17 cellular contexts compared by ENCODE assay signal in genomic region chr9:137226338-137227056, GRCh38. TPM values are rescaled to one million over a fixed set of nuclear protein-coding genes. Genes with fewer than 3 reads are reported as not detected.
DNase-seq lines count a peak whose midpoint lies in the region; TF ChIP-seq lines count a peak whose summit lies in the region.
"Had no signal": no experiment of that assay in that cellular context is flagged by ENCODE, and none has a peak within 500 bp of the region (broad histone marks: within the 10 kb centered on the region; RNA-seq: fewer than 3 reads in every experiment).

No MANE protein-coding gene starts in this region.

- CTCF ChIA-PET in Caco-2 (lab: Charles Lee) (interaction anchor here (1.3 to 2.4 kb wide), 8 partner anchors 10 to 64 kb away, joined by 3 to 20 read pairs (median 6); partner anchors contain the start of genes ANAPC2, LRRC26, SSNA1 and TPRN), mammary epithelial cell (lab: Charles Lee; ENCODE audit: low non-redundant PET) (no interaction called here)

- peaks cover 13% of the 10 kb centered on the region for H3K4me1 Mint-ChIP-seq in Caco-2 (ENCODE audit: low read depth, unreplicated experiment)
- peaks cover 3% of the 10 kb centered on the region for H3K4me1 Mint-ChIP-seq in neural progenitor cell

- no peak overlapping the region for H3K4me3 ChIP-seq in Caco-2 (ENCODE audit: low read depth, low read length)
- no peak overlapping the region for H3K4me3 ChIP-seq in mammary epithelial cell (replicated peaks in 1 of 3; ENCODE audit: insufficient read depth in 1 of 3, low read depth in 2 of 3, low read length in 3 of 3)
- no peak overlapping the region for H3K4me3 ChIP-seq in neural progenitor cell
- H3K4me3 ChIP-seq: heart left ventricle had no signal

- H3K79me2 ChIP-seq in mammary epithelial cell (ENCODE audit: insufficient read depth, low read length) (peaks cover 2% of the 10 kb centered on the region), neural progenitor cell (ENCODE audit: low read depth) (no peaks in the 10 kb centered on the region)

- POLR2A ChIA-PET in Caco-2 (lab: Charles Lee) = interaction anchor here (0.8 kb wide), 1 partner anchor 37 kb away, joined by 3 read pairs; no protein-coding TSS in a partner anchor

- WGBS in mammary epithelial cell (ENCODE audit: low coverage, missing lambda C conversion rate) = 33% methylated on average over 16 of the region's 18 CpGs

- no peak overlapping the region for H3K4me3 Mint-ChIP-seq in Caco-2 (ENCODE audit: unreplicated experiment)
- peak overlapping the region; percentile 55 for H3K4me3 Mint-ChIP-seq in neural progenitor cell

- in situ Hi-C loops in mammary epithelial cell (cut with MboI; ENCODE audit: low sequenced_read_pairs in 2 of 2) = loop anchor here in 1 of 2 donors (5.0 to 10.0 kb wide), 2 partner anchors 39 to 102 kb away; partner anchors contain the start of genes ANAPC2 and SSNA1

- peaks cover 11% of the 10 kb centered on the region for H3K36me3 Mint-ChIP-seq in Caco-2 (ENCODE audit: insufficient read depth, unreplicated experiment)
- no peaks in the 10 kb centered on the region for H3K36me3 Mint-ChIP-seq in neural progenitor cell

- H2AFZ ChIP-seq in mammary epithelial cell (ENCODE audit: low read depth, low read length) = peak overlapping the region; percentile 39
- H2AFZ ChIP-seq in neural progenitor cell (replicated peaks) = no peak overlapping the region

- H3K4me2 ChIP-seq in mammary epithelial cell (ENCODE audit: insufficient read depth, low read depth, low read length) = peak overlapping the region; percentile 69
- no peak overlapping the region for H3K4me2 ChIP-seq in neural progenitor cell

- TF ChIP-seq CTCF in Caco-2 (IDR thresholded peaks at IDR 0.05; ENCODE audit: insufficient read depth in 1 of 2, low read depth in 1 of 2, low read length in 1 of 2, severe bottlenecking in 1 of 2, unreplicated experiment in 1 of 2) (no peak), mammary epithelial cell (conservative IDR thresholded peaks at IDR 0.05 in 1 of 2, IDR thresholded peaks at IDR 0.05 in 1 of 2; ENCODE audit: extremely low read depth in 1 of 2, insufficient read depth in 1 of 2, low read depth in 1 of 2, low read length in 2 of 2) (no peak), neural progenitor cell (IDR thresholded peaks at IDR 0.05) (no peak)

- no peaks in the 10 kb centered on the region for H3K9me3 Mint-ChIP-seq in Caco-2 (ENCODE audit: unreplicated experiment)
- no peaks in the 10 kb centered on the region for H3K9me3 Mint-ChIP-seq in neural progenitor cell

- H3F3A ChIP-seq in neural progenitor cell (ENCODE audit: low read depth) = peaks cover 12% of the 10 kb centered on the region

- no peak for DNase-seq in Caco-2
- DNase-seq in LoVo (ENCODE audit: low spot score) = peak; percentile 67
- DNase-seq in mammary epithelial cell = peak; percentile 82
- no peak for DNase-seq in neural progenitor cell (ENCODE audit: low spot score)
- DNase-seq in mesenteric fat pad (ENCODE audit: low spot score) = no peak
- no peak for DNase-seq in stimulated activated CD4-positive, alpha-beta T cell treated with anti-CD3 and anti-CD28 coated beads, Interleukin-1b, Interleukin-23, amount 100 ng/mL, for 48 hours
- DNase-seq in cerebellum (ENCODE audit: low spot score) = no peak
- DNase-seq in substantia nigra (lab: John Stamatoyannopoulos, UW) = no peak
- DNase-seq: activated gamma-delta T cell; AML-193; DND-41; NCI-H1092; stimulated activated CD8-positive, alpha-beta memory T cell treated with anti-CD3 and anti-CD28 coated beads, Interleukin-4, amount 100 ng/mL, for 48 hours had no signal

- H3K27me3 ChIP-seq in Caco-2 (replicated peaks; ENCODE audit: control insufficient read depth, insufficient read depth, low read length) (no peaks in the 10 kb centered on the region), mammary epithelial cell (ENCODE audit: insufficient read depth, low read length) (no peaks in the 10 kb centered on the region), neural progenitor cell (peaks cover 15% of the 10 kb centered on the region)

- dilution Hi-C loops in mammary epithelial cell (cut with HindIII; ENCODE audit: low sequenced_read_pairs) = no loop called here

- H3K27me3 Mint-ChIP-seq in Caco-2 (ENCODE audit: insufficient read depth, unreplicated experiment) (no peaks in the 10 kb centered on the region), neural progenitor cell (ENCODE audit: insufficient read depth, low read depth) (peaks cover 6% of the 10 kb centered on the region)

- H3K36me3 ChIP-seq in Caco-2 (ENCODE audit: control insufficient read depth, insufficient read depth, low read length) = no peaks in the 10 kb centered on the region
- H3K36me3 ChIP-seq in mammary epithelial cell (ENCODE audit: insufficient read depth, low read length) = no peaks in the 10 kb centered on the region
- H3K36me3 ChIP-seq in neural progenitor cell = no peaks in the 10 kb centered on the region
- H3K36me3 ChIP-seq: heart left ventricle had no signal

- H3K9me3 ChIP-seq in Caco-2 = no peaks in the 10 kb centered on the region
- no peaks in the 10 kb centered on the region for H3K9me3 ChIP-seq in mammary epithelial cell (replicated peaks; ENCODE audit: insufficient read depth, low read length)
- H3K9me3 ChIP-seq in neural progenitor cell (ENCODE audit: low read depth) = no peaks in the 10 kb centered on the region
- H3K9me3 ChIP-seq: heart left ventricle had no signal

- H3K27ac ChIP-seq in mammary epithelial cell (ENCODE audit: insufficient read depth, low read depth, low read length) (peak overlapping the region; percentile 14), neural progenitor cell (no peak overlapping the region), substantia nigra (ENCODE audit: low read depth, low read length, poor library complexity, severe bottlenecking) (no peak overlapping the region)
- H3K27ac ChIP-seq: heart left ventricle had no signal

- no peaks in the 10 kb centered on the region for H4K20me1 ChIP-seq in mammary epithelial cell (ENCODE audit: insufficient read depth, low read length)
- no peaks in the 10 kb centered on the region for H4K20me1 ChIP-seq in neural progenitor cell (ENCODE audit: low read depth)

- H3K4me1 ChIP-seq in Caco-2 (peaks cover 38% of the 10 kb centered on the region), mammary epithelial cell (ENCODE audit: insufficient read depth, low read length) (peaks cover 58% of the 10 kb centered on the region), neural progenitor cell (peaks cover 11% of the 10 kb centered on the region)

- H3K9ac ChIP-seq in mammary epithelial cell (ENCODE audit: insufficient read depth, low read length) = no peak overlapping the region
- no peak overlapping the region for H3K9ac ChIP-seq in neural progenitor cell

- H3K27ac Mint-ChIP-seq in Caco-2 (ENCODE audit: unreplicated experiment) (peak overlapping the region; percentile 64), neural progenitor cell (no peak overlapping the region)

- intact Hi-C loops in Caco-2 (cut with micrococcal nuclease; ENCODE audit: unreplicated experiment) = loop anchor here (1.0 to 2.0 kb wide), 4 partner anchors 10 to 110 kb away; partner anchors contain the start of genes ANAPC2 and SSNA1
- intact Hi-C loops in mammary epithelial cell (cut with micrococcal nuclease) = loop anchor here (1.0 to 5.0 kb wide), 4 partner anchors 37 to 439 kb away; partner anchors contain the start of gene NPDC1

- BruUV-seq in Caco-2 (replicated peaks; lab: Mats Ljungman, UMichigan) (no TSS peak), mammary epithelial cell (replicated peaks; lab: Mats Ljungman, UMichigan) (no TSS peak)

RNA-seq across cellular contexts. Expression of gene RNF224, which starts 0.8 kb away (rescaled TPM):
- total RNA-seq in Caco-2 (2022) (0.27 TPM in 1 of 2 replicates, not detected in the other), mammary epithelial cell (under 1 TPM in 1 of 2 donors, not detected in 1; 0.28 TPM), neural progenitor cell (ENCODE audit: low replicate concordance) (not detected in 2 replicates), mesenteric fat pad (not detected), cerebellum (not detected)
- 0.02 TPM for polyA plus RNA-seq in mammary epithelial cell
- polyA minus RNA-seq in mammary epithelial cell = not detected
- total RNA-seq: heart left ventricle, left lobe of liver, NCI-H460 had no signal
- polyA plus RNA-seq: heart left ventricle had no signal

RNA-seq across cellular contexts. Expression of gene CYSRT1, which starts 1.5 kb away (rescaled TPM):
- total RNA-seq in Caco-2 (2022) (1.7 and 1.8 TPM in 2 replicates), mammary epithelial cell (1 to 10 TPM; 1.3 to 2.2 TPM), neural progenitor cell (ENCODE audit: low replicate concordance) (0.56 TPM in 1 of 2 replicates, not detected in the other), mesenteric fat pad (0.42 TPM), cerebellum (0.45 TPM)
- 2.7 TPM for polyA plus RNA-seq in mammary epithelial cell
- polyA minus RNA-seq in mammary epithelial cell = not detected

RNA-seq across cellular contexts. Expression of gene SLC34A3, which starts 4.2 kb away (rescaled TPM):
- total RNA-seq in Caco-2 (2022) (0.19 TPM in 1 of 2 replicates, not detected in the other), mammary epithelial cell (not detected), neural progenitor cell (ENCODE audit: low replicate concordance) (not detected in 2 replicates), mesenteric fat pad (not detected), cerebellum (not detected)
- polyA plus RNA-seq in mammary epithelial cell = not detected
- polyA minus RNA-seq in mammary epithelial cell = not detected
- total RNA-seq: heart left ventricle, left lobe of liver, NCI-H460, omental fat pad had no signal
- polyA plus RNA-seq: heart left ventricle had no signal

RNA-seq across cellular contexts. Expression of gene RNF208, which starts 4.5 kb away (rescaled TPM):
- total RNA-seq in Caco-2 (2022) (6.3 and 6.5 TPM in 2 replicates), mammary epithelial cell (1 to 10 TPM in 1 of 2 donors, not detected in 1; 1.0 TPM), neural progenitor cell (ENCODE audit: low replicate concordance) (0.77 and 0.84 TPM in 2 replicates), mesenteric fat pad (5.9 TPM), cerebellum (0.73 TPM)
- polyA plus RNA-seq in mammary epithelial cell = 0.10 TPM
- polyA minus RNA-seq in mammary epithelial cell = not detected

RNA-seq across cellular contexts. Expression of gene TUBB4B, which starts 14.6 kb away (rescaled TPM):
- total RNA-seq in Caco-2 (2022) (481 and 487 TPM in 2 replicates), mammary epithelial cell (100 to 1,000 TPM; 177 to 464 TPM), neural progenitor cell (ENCODE audit: low replicate concordance) (183 and 367 TPM in 2 replicates), mesenteric fat pad (298 TPM), cerebellum (62.8 TPM)
- polyA plus RNA-seq in mammary epithelial cell = 853 TPM
- 613 TPM for polyA minus RNA-seq in mammary epithelial cell

Comparison
In these comparisons a context has a peak if more than half of its experiments do, and no peak if none do; other contexts are left out.
1. DNase-seq: peak in LoVo (single experiment) and mammary epithelial cell (single experiment); none in Caco-2 (0 of 2), neural progenitor cell (single experiment), mesenteric fat pad (single experiment), stimulated activated CD4-positive, alpha-beta T cell treated with anti-CD3 and anti-CD28 coated beads, Interleukin-1b, Interleukin-23, amount 100 ng/mL, for 48 hours (single experiment), cerebellum (single experiment) and substantia nigra (0 of 49).